26 cellular contexts compared by ENCODE assay signal in the genomic region with DNA sequence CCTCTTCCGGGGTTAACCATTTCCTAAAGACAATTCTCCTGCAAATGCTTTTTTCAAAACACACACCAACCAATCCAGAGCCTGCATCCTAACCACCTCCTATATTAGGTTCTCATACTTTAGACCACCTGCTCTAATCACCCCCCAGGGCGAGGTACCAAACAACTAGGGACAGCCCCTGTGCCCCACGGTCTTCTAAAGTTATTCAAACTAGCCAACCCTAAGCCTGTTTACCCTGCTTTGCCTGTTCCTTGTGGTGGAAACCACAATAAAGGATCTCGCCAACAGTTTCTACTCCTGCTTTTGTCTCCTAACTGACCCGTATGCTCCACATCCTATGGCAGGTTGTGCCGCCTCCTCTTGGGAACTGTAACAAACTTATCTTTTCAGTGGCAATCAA.
"Had no signal": no experiment of that assay in that cellular context is flagged by ENCODE, and none has a peak within 500 bp of the region (broad histone marks: within the 10 kb centered on the region; RNA-seq: fewer than 3 reads in every experiment).

No MANE protein-coding gene starts in this region.

- H3K27ac ChIP-seq: breast epithelium, esophagus muscularis mucosa, foreskin keratinocyte, heart right ventricle, left lung, lower lobe of right lung, uterus had no signal

- H3K4me3 ChIP-seq: breast epithelium, esophagus muscularis mucosa, heart right ventricle, left lung, lower lobe of right lung, uterus had no signal

- ATAC-seq: activated CD8-positive, alpha-beta memory T cell treated with anti-CD3 and anti-CD28 coated beads, Interleukin-2, amount 10 ng/mL, durations not matched to agents 7 days and 5 days; activated CD8-positive, alpha-beta T cell treated with anti-CD3 and anti-CD28 coated beads, Interleukin-2, amount 10 ng/mL, durations not matched to agents 7 days and 5 days; foreskin keratinocyte; heart right ventricle; left lung; lower lobe of right lung; natural killer cell treated with Interleukin-12 subunit alpha and Interleukin-12 subunit beta and Interleukin-15 and Interleukin-18, amount 100 ng/mL, for 72 hours; right cardiac atrium had no signal

- H3K27ac Mint-ChIP-seq: activated CD4-positive, alpha-beta T cell treated with anti-CD3 and anti-CD28 coated beads, Interleukin-2, amount 10 ng/mL, durations not matched to agents 7 days and 5 days; activated CD8-positive, alpha-beta memory T cell treated with anti-CD3 and anti-CD28 coated beads, Interleukin-2, amount 10 ng/mL, durations not matched to agents 7 days and 5 days; activated CD8-positive, alpha-beta T cell treated with anti-CD3 and anti-CD28 coated beads, Interleukin-2, amount 10 ng/mL, durations not matched to agents 7 days and 5 days; activated T-helper 2 cell treated with anti-CD3 and anti-CD28 coated beads, Interferon-gamma antibody, Interleukin-2, Interleukin-4, amounts not matched to agents 10 μg/mL and 5 μg/mL and 100 μg/mL, durations not matched to agents 14 hours and 24 hours and 36 hours; natural killer cell treated with Interleukin-12 subunit alpha and Interleukin-12 subunit beta and Interleukin-15 and Interleukin-18, amount 100 ng/mL, for 72 hours; type B pancreatic cell had no signal

- H3K27me3 Mint-ChIP-seq: activated CD4-positive, alpha-beta T cell treated with anti-CD3 and anti-CD28 coated beads, Interleukin-2, amount 10 ng/mL, durations not matched to agents 7 days and 5 days; activated CD8-positive, alpha-beta memory T cell treated with anti-CD3 and anti-CD28 coated beads, Interleukin-2, amount 10 ng/mL, durations not matched to agents 7 days and 5 days; natural killer cell treated with Interleukin-12 subunit alpha and Interleukin-12 subunit beta and Interleukin-15 and Interleukin-18, amount 100 ng/mL, for 72 hours; type B pancreatic cell had no signal

- DNase-seq: activated CD4-positive, alpha-beta T cell treated with anti-CD3 and anti-CD28 coated beads for 1 hour; activated CD4-positive, alpha-beta T cell treated with anti-CD3 and anti-CD28 coated beads, Interleukin-2, amount 10 ng/mL, durations not matched to agents 7 days and 5 days; activated CD8-positive, alpha-beta memory T cell treated with anti-CD3 and anti-CD28 coated beads, Interleukin-2, amount 10 ng/mL, durations not matched to agents 7 days and 5 days; activated CD8-positive, alpha-beta T cell treated with anti-CD3 and anti-CD28 coated beads, Interleukin-2, amount 10 ng/mL, durations not matched to agents 7 days and 5 days; activated naive CD4-positive, alpha-beta T cell treated with Interleukin-2 at 50 U/mL for 16 hours; activated T-cell treated with anti-CD3 and anti-CD28 coated beads, Interleukin-2, amount 50 U/mL, for 48 hours; central memory CD4-positive, alpha-beta T cell; dermis blood vessel endothelial cell; effector CD4-positive, alpha-beta T cell; foreskin keratinocyte; heart right ventricle; left lung; lower lobe of right lung; mesendoderm; posterior cingulate gyrus; right cardiac atrium; stimulated activated CD4-positive, alpha-beta T cell treated with anti-CD3 and anti-CD28 coated beads, Interleukin-15, amount 100 ng/mL, for 24 hours; stimulated activated CD4-positive, alpha-beta T cell treated with anti-CD3 and anti-CD28 coated beads, Interleukin-2, amount 100 ng/mL, for 24 hours; stimulated activated naive CD4-positive, alpha-beta T cell treated with Interleukin-2 at 50 U/mL for 16 hours; T-helper 2 cell; uterus had no signal

- H3K9me3 ChIP-seq: esophagus muscularis mucosa, uterus had no signal

- H3K4me3 Mint-ChIP-seq: activated CD4-positive, alpha-beta T cell treated with anti-CD3 and anti-CD28 coated beads, Interleukin-2, amount 10 ng/mL, durations not matched to agents 7 days and 5 days; activated CD8-positive, alpha-beta memory T cell treated with anti-CD3 and anti-CD28 coated beads, Interleukin-2, amount 10 ng/mL, durations not matched to agents 7 days and 5 days; activated CD8-positive, alpha-beta T cell treated with anti-CD3 and anti-CD28 coated beads, Interleukin-2, amount 10 ng/mL, durations not matched to agents 7 days and 5 days; natural killer cell treated with Interleukin-12 subunit alpha and Interleukin-12 subunit beta and Interleukin-15 and Interleukin-18, amount 100 ng/mL, for 72 hours; type B pancreatic cell had no signal

- H3K4me1 ChIP-seq: breast epithelium, esophagus muscularis mucosa, foreskin keratinocyte, heart right ventricle, left lung, uterus had no signal

- H3K27me3 ChIP-seq: breast epithelium, esophagus muscularis mucosa, foreskin keratinocyte, heart right ventricle, left lung, uterus had no signal

- H3K9me3 Mint-ChIP-seq: natural killer cell treated with Interleukin-12 subunit alpha and Interleukin-12 subunit beta and Interleukin-15 and Interleukin-18, amount 100 ng/mL, for 72 hours had no signal

- H3K36me3 ChIP-seq: breast epithelium, lower lobe of right lung, uterus had no signal
